Comparison of ENCODE assay signal across 1 cellular context in the genomic region with DNA sequence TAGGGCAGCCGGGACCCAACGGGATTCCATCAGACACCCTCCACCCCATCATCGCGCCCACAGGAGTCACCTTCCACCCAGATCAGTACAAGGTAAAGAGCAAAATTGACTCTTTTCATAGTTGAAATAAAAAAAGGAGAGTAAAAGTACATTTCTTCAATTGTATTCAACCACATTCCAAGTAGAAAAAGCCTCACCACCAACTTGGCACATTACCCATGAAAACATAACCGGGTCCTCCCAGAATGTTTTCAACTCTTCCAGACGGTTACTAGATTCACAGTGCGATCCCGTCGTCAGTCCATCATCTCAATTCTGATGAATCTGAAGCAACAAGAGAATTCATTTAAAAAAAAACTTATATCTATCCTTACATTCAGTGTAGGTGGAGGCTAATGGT.
TF ChIP-seq lines count a peak whose summit lies in the region.

No MANE protein-coding gene starts in this region.

TF ChIP-seq in IMR-90, 13 proteins besides CTCF, POLR2A, EP300 and RAD21 (continued from another document):
- TF ChIP-seq SMC3 (IDR thresholded peaks at IDR 0.05; ENCODE audit: low read depth, low read length) (no peak), MAFK (IDR thresholded peaks at IDR 0.05; ENCODE audit: low read depth, low read length) (no peak), CEBPB (IDR thresholded peaks at IDR 0.05; ENCODE audit: low read depth, low read length) (no peak), CHD1 (IDR thresholded peaks at IDR 0.05; ENCODE audit: low read depth, low read length) (no peak), MXI1 (IDR thresholded peaks at IDR 0.05; ENCODE audit: borderline replicate concordance, low read depth, low read length) (no peak), NFE2L2 (IDR thresholded peaks at IDR 0.05; ENCODE audit: low read depth, low read length) (no peak)
- TF ChIP-seq, protein P1, sequence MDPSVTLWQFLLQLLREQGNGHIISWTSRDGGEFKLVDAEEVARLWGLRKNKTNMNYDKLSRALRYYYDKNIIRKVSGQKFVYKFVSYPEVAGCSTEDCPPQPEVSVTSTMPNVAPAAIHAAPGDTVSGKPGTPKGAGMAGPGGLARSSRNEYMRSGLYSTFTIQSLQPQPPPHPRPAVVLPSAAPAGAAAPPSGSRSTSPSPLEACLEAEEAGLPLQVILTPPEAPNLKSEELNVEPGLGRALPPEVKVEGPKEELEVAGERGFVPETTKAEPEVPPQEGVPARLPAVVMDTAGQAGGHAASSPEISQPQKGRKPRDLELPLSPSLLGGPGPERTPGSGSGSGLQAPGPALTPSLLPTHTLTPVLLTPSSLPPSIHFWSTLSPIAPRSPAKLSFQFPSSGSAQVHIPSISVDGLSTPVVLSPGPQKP (IDR thresholded peaks at IDR 0.05; ENCODE audit: borderline replicate concordance, low read depth, low read length) = no peak
